In the genomic region with DNA sequence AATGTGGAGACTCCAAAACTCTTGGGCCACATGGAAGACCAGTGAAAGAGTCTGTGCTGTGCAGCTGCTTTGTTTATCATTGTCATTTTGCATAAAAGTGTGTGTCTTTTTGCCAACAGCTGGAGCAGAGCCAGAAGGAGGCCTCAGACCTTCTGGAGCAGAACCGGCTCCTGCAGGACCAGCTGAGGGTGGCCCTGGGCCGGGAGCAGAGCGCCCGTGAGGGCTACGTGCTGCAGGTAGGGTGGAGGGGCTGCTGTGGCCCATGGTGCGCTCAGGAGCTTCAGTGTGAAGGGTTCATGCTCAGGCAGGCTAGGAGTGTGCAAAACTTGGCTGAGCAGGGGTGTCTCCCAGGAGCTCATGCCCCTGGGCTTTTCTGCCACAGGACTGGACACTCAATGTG, we compare ENCODE assay signal across 16 cellular contexts. TPM values are rescaled to one million over a fixed set of nuclear protein-coding genes. Genes with fewer than 3 reads are reported as not detected.
DNase-seq lines count a peak whose midpoint lies in the region; TF ChIP-seq lines count a peak whose summit lies in the region.
"Had no signal": no experiment of that assay in that cellular context is flagged by ENCODE, and none has a peak within 500 bp of the region (broad histone marks: within the 10 kb centered on the region; RNA-seq: fewer than 3 reads in every experiment).

No MANE protein-coding gene starts in this region.

- H3K27me3 Mint-ChIP-seq in activated T-cell treated with anti-CD3 and anti-CD28 coated beads, Interleukin-2, amount 50 U/mL, for 24 hours = no peaks in the 10 kb centered on the region
- no peaks in the 10 kb centered on the region for H3K27me3 Mint-ChIP-seq in chondrocyte (ENCODE audit: low read depth)
- H3K27me3 Mint-ChIP-seq: CD4-positive, alpha-beta memory T cell had no signal

- TF ChIP-seq CTCF in RWPE1 (conservative IDR thresholded peaks at IDR 0.05; ENCODE audit: low read depth) (no peak), chondrocyte (IDR thresholded peaks at IDR 0.05) (no peak)

- POLR2A ChIA-PET in RWPE1 (lab: Yijun Ruan, JAX; ENCODE audit: low non-redundant PET) = no interaction called here

- no peak overlapping the region for H3K4me3 Mint-ChIP-seq in activated T-cell treated with anti-CD3 and anti-CD28 coated beads, Interleukin-2, amount 50 U/mL, for 24 hours
- no peak overlapping the region for H3K4me3 Mint-ChIP-seq in chondrocyte (ENCODE audit: unreplicated experiment)

- H3K36me3 Mint-ChIP-seq in activated T-cell treated with anti-CD3 and anti-CD28 coated beads, Interleukin-2, amount 50 U/mL, for 24 hours (ENCODE audit: low read depth) = peaks cover 96% of the 10 kb centered on the region
- H3K36me3 Mint-ChIP-seq in chondrocyte (ENCODE audit: low read depth) = peaks cover 45% of the 10 kb centered on the region

- CTCF ChIA-PET in RWPE1 (lab: Yijun Ruan, JAX) = no interaction called here

- peak overlapping the region; percentile 29 for H3K27ac Mint-ChIP-seq in activated T-cell treated with anti-CD3 and anti-CD28 coated beads, Interleukin-2, amount 50 U/mL, for 24 hours
- peak overlapping the region; percentile 45 for H3K27ac Mint-ChIP-seq in chondrocyte (ENCODE audit: unreplicated experiment)

- no peaks in the 10 kb centered on the region for H3K9me3 Mint-ChIP-seq in activated T-cell treated with anti-CD3 and anti-CD28 coated beads, Interleukin-2, amount 50 U/mL, for 24 hours
- H3K9me3 Mint-ChIP-seq in chondrocyte (ENCODE audit: low read depth) = no peaks in the 10 kb centered on the region
- H3K9me3 Mint-ChIP-seq: CD4-positive, alpha-beta memory T cell had no signal

- DNase-seq in activated T-cell treated with anti-CD3 and anti-CD28 coated beads, Interleukin-2, amount 50 U/mL, for 24 hours = no peak
- DNase-seq in activated T-cell treated with anti-CD3 and anti-CD28 coated beads, Interleukin-2, amount 50 U/mL, for 48 hours = no peak
- no peak for DNase-seq in RWPE1 (ENCODE audit: low spot score)
- no peak for DNase-seq in chondrocyte (ENCODE audit: low spot score)
- DNase-seq in UCSD-AML1 (lab: John Stamatoyannopoulos, UW; ENCODE audit: unreplicated experiment) = no peak
- DNase-seq in germinal center (ENCODE audit: low spot score) = no peak
- DNase-seq in NCI-H2196 treated with DMSO at 0.1 percent for 48 hours (lab: John Stamatoyannopoulos, UW; ENCODE audit: unreplicated experiment) = no peak
- DNase-seq: AML-193; CD4-positive, alpha-beta memory T cell; DMS153; DMS79; GDM1; GM23248 had no signal

- no peaks in the 10 kb centered on the region for H3K4me1 Mint-ChIP-seq in activated T-cell treated with anti-CD3 and anti-CD28 coated beads, Interleukin-2, amount 50 U/mL, for 24 hours (ENCODE audit: low read depth)
- no peaks in the 10 kb centered on the region for H3K4me1 Mint-ChIP-seq in chondrocyte (ENCODE audit: low read depth)

- peak overlapping the region; percentile 47 for H3K27ac ChIP-seq in RWPE1
- H3K27ac ChIP-seq: 22Rv1, A549, C4-2B, GM23248 had no signal

RNA-seq across cellular contexts. Expression of a gene that starts 45.0 kb away (rescaled TPM):
- total RNA-seq in chondrocyte = 0.55 to 0.68 TPM (median 0.64 TPM) in 3 replicates
